ENCODE assay signal across 25 cellular contexts in the genomic region with DNA sequence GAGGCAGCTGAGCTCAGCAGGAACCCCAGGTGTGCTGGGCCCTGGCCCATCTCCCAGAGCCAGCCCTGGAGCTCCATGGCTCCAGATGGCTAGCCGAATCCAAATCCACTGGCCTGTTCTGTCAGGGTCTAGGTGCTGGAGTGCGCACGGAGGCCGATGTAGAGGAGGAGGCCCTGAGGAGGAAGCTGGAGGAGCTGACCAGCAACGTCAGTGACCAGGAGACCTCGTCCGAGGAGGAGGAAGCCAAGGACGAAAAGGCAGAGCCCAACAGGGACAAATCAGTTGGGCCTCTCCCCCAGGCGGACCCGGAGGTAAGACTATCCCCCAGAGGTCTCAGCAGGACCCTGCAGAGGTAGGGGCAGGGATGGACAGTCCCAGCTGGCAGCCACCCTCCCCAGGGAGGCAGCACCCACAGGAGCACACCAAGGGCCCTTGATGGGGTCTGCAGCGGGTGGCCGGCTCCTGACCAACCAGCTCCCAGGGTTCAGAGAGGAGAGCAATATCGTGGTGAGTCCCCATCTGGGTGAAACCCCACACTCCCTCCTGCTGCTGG. TPM values are rescaled to one million over a fixed set of nuclear protein-coding genes. Genes with fewer than 3 reads are reported as not detected.
DNase-seq lines count a peak whose midpoint lies in the region; ATAC-seq and TF ChIP-seq lines count a peak whose summit lies in the region.
"Had no signal": no experiment of that assay in that cellular context is flagged by ENCODE, and none has a peak within 500 bp of the region (broad histone marks: within the 10 kb centered on the region; RNA-seq: fewer than 3 reads in every experiment).

No MANE protein-coding gene starts in this region.

- DNase-seq in natural killer cell treated with Interleukin-12 subunit alpha and Interleukin-12 subunit beta and Interleukin-15 and Interleukin-18, amount 100 ng/mL, for 72 hours (ENCODE audit: low spot score), result peak; percentile 52
- DNase-seq in natural killer cell (no peak), neuronal stem cell (ENCODE audit: low spot score) (no peak), GM13976 (ENCODE audit: low spot score) (no peak), substantia nigra (lab: John Stamatoyannopoulos, UW) (no peak)
- no peak for DNase-seq in effector memory CD8-positive, alpha-beta T cell
- DNase-seq: ACHN; activated CD4-positive, CD25-positive, alpha-beta regulatory T cell treated with anti-CD3 and anti-CD28 coated beads, Interleukin-2, amount 50 U/mL, for 72 hours; activated T-cell treated with anti-CD3 and anti-CD28 coated beads, Interleukin-2, amount 50 U/mL, for 24 hours; C1 segment of cervical spinal cord; head of caudate nucleus; immature natural killer cell; lower lobe of right lung; NCI-H526 treated with DMSO at 0.1 percent for 48 hours; SIG-M5; stimulated activated CD4-positive, alpha-beta T cell treated with anti-CD3 and anti-CD28 coated beads, Interleukin-4, amount 100 ng/mL, for 1 hour; stimulated activated naive CD8-positive, alpha-beta T cell treated with anti-CD3 and anti-CD28 coated beads, Interleukin-15, Interleukin-2, amounts not matched to agents 100 U/mL and 50 U/mL, for 24 hours had no signal

- H3K36me3 Mint-ChIP-seq in natural killer cell treated with Interleukin-12 subunit alpha and Interleukin-12 subunit beta and Interleukin-15 and Interleukin-18, amount 100 ng/mL, for 72 hours, result no peaks in the 10 kb centered on the region
- no peaks in the 10 kb centered on the region for H3K36me3 Mint-ChIP-seq in natural killer cell
- H3K36me3 Mint-ChIP-seq in effector memory CD8-positive, alpha-beta T cell (ENCODE audit: insufficient read depth), result no peaks in the 10 kb centered on the region
- H3K36me3 Mint-ChIP-seq: immature natural killer cell had no signal

- no peaks in the 10 kb centered on the region for H3K4me1 Mint-ChIP-seq in natural killer cell treated with Interleukin-12 subunit alpha and Interleukin-12 subunit beta and Interleukin-15 and Interleukin-18, amount 100 ng/mL, for 72 hours (ENCODE audit: low read depth in 2 of 2)
- no peaks in the 10 kb centered on the region for H3K4me1 Mint-ChIP-seq in natural killer cell
- H3K4me1 Mint-ChIP-seq in effector memory CD8-positive, alpha-beta T cell (ENCODE audit: low read depth in 2 of 2), result no peaks in the 10 kb centered on the region
- H3K4me1 Mint-ChIP-seq: immature natural killer cell had no signal

- H2BK5ac ChIP-seq in neuronal stem cell (ENCODE audit: low read length), result no peak overlapping the region

- H3K27me3 ChIP-seq in neuronal stem cell (ENCODE audit: control insufficient read depth in 3 of 3, insufficient read depth in 3 of 3, low read depth in 1 of 3, low read length in 3 of 3), result peaks cover 0 to 8% (median 0%) of the 10 kb centered on the region in 3 experiments
- H3K27me3 ChIP-seq: adrenal gland, breast epithelium had no signal

- no peak overlapping the region for H3K23ac ChIP-seq in neuronal stem cell (ENCODE audit: low read depth, low read length, poor library complexity)

- H3K9me3 Mint-ChIP-seq in natural killer cell treated with Interleukin-12 subunit alpha and Interleukin-12 subunit beta and Interleukin-15 and Interleukin-18, amount 100 ng/mL, for 72 hours, result no peaks in the 10 kb centered on the region
- H3K9me3 Mint-ChIP-seq in natural killer cell, result no peaks in the 10 kb centered on the region
- H3K9me3 Mint-ChIP-seq in effector memory CD8-positive, alpha-beta T cell, result no peaks in the 10 kb centered on the region
- H3K9me3 Mint-ChIP-seq: activated T-cell treated with anti-CD3 and anti-CD28 coated beads, Interleukin-2, amount 50 U/mL, for 24 hours; immature natural killer cell; type B pancreatic cell had no signal

- no peak overlapping the region for H2BK12ac ChIP-seq in neuronal stem cell (ENCODE audit: low read length)

- no peak overlapping the region for H2BK15ac ChIP-seq in neuronal stem cell (ENCODE audit: low read length)

- in situ Hi-C loops in GM13976 (cut with MboI; ENCODE audit: low sequenced_read_pairs, unreplicated experiment), result no loop called here

- H2AK5ac ChIP-seq in neuronal stem cell (ENCODE audit: low read depth, low read length), result peak overlapping the region; percentile 30

- H3K9me3 ChIP-seq in neuronal stem cell (replicated peaks in 1 of 2; ENCODE audit: control insufficient read depth in 2 of 2, insufficient read depth in 1 of 2, low read depth in 1 of 2, low read length in 2 of 2), result no peaks in the 10 kb centered on the region
- H3K9me3 ChIP-seq: adrenal gland, breast epithelium, lower lobe of right lung had no signal

- H3K4me1 ChIP-seq in neuronal stem cell (ENCODE audit: control insufficient read depth in 2 of 2, insufficient read depth in 1 of 2, low read depth in 1 of 2, low read length in 2 of 2), result peaks cover 0 to 8% of the 10 kb centered on the region in 2 donors
- H3K4me1 ChIP-seq: breast epithelium had no signal

- no peak overlapping the region for H3K14ac ChIP-seq in neuronal stem cell (ENCODE audit: low read length)

- no peaks in the 10 kb centered on the region for H3K36me3 ChIP-seq in neuronal stem cell (replicated peaks in 1 of 2; ENCODE audit: control insufficient read depth in 2 of 2, insufficient read depth in 2 of 2, low read length in 2 of 2)
- H3K36me3 ChIP-seq: adrenal gland, breast epithelium had no signal

- H3K4ac ChIP-seq in neuronal stem cell (ENCODE audit: low read length), result no peak overlapping the region

- H4K91ac ChIP-seq in neuronal stem cell (ENCODE audit: low read depth, low read length, poor library complexity), result no peak overlapping the region

- no peak overlapping the region for H3K4me2 ChIP-seq in neuronal stem cell (ENCODE audit: insufficient read depth, low read length, poor library complexity, severe bottlenecking)
- H3K4me2 ChIP-seq: GM23338 had no signal

- H2BK120ac ChIP-seq in neuronal stem cell (ENCODE audit: low read depth, low read length), result no peak overlapping the region

- no peak overlapping the region for H3K4me3 ChIP-seq in neuronal stem cell (ENCODE audit: low read length in 2 of 2)
- H3K4me3 ChIP-seq: adrenal gland, breast epithelium, coronary artery, GM23338, lower lobe of right lung had no signal

- no peak for TF ChIP-seq CTCF in natural killer cell (IDR thresholded peaks at IDR 0.05)
- TF ChIP-seq CTCF in GM13976 (IDR thresholded peaks at IDR 0.05; ENCODE audit: borderline replicate concordance, control extremely low read depth, extremely low read depth, insufficient read depth, missing control alignments), result no peak

- no peak overlapping the region for H3K18ac ChIP-seq in neuronal stem cell (ENCODE audit: low read length)

- no peak overlapping the region for H3K4me3 Mint-ChIP-seq in natural killer cell treated with Interleukin-12 subunit alpha and Interleukin-12 subunit beta and Interleukin-15 and Interleukin-18, amount 100 ng/mL, for 72 hours
- H3K4me3 Mint-ChIP-seq in natural killer cell, result no peak overlapping the region
- no peak overlapping the region for H3K4me3 Mint-ChIP-seq in effector memory CD8-positive, alpha-beta T cell
- H3K4me3 Mint-ChIP-seq: activated T-cell treated with anti-CD3 and anti-CD28 coated beads, Interleukin-2, amount 50 U/mL, for 24 hours; GM23338; immature natural killer cell; type B pancreatic cell had no signal

- no peaks in the 10 kb centered on the region for H3K79me1 ChIP-seq in neuronal stem cell (ENCODE audit: low read depth, low read length)

- no peak overlapping the region for H3K27ac ChIP-seq in neuronal stem cell (replicated peaks; ENCODE audit: low read length)
- H3K27ac ChIP-seq in substantia nigra (ENCODE audit: low read depth, low read length, poor library complexity, severe bottlenecking), result no peak overlapping the region
- H3K27ac ChIP-seq: adrenal gland, coronary artery had no signal

- no peak overlapping the region for H3K9ac ChIP-seq in neuronal stem cell (ENCODE audit: low read depth, low read length, poor library complexity)

- ATAC-seq in natural killer cell treated with Interleukin-12 subunit alpha and Interleukin-12 subunit beta and Interleukin-15 and Interleukin-18, amount 100 ng/mL, for 72 hours, result no peak
- ATAC-seq in natural killer cell (no peak), esophagus mucosa (peak; percentile 17), HG03460 (IDR thresholded peaks at IDR 0.05; ENCODE audit: unreplicated experiment) (no peak)
- no peak for ATAC-seq in effector memory CD8-positive, alpha-beta T cell (replicated peaks)
- ATAC-seq: GM23338; stimulated activated naive CD8-positive, alpha-beta T cell treated with anti-CD3 and anti-CD28 coated beads, Interleukin-15, Interleukin-2, amounts not matched to agents 100 U/mL and 50 U/mL, for 24 hours had no signal

- H2AFZ ChIP-seq in neuronal stem cell (ENCODE audit: low read length), result no peak overlapping the region
- H2AFZ ChIP-seq: GM23338 had no signal

- peaks cover 0 to 6% of the 10 kb centered on the region in 2 donors for H3K27me3 Mint-ChIP-seq in natural killer cell treated with Interleukin-12 subunit alpha and Interleukin-12 subunit beta and Interleukin-15 and Interleukin-18, amount 100 ng/mL, for 72 hours
- peaks cover 0 to 4% of the 10 kb centered on the region in 2 donors for H3K27me3 Mint-ChIP-seq in natural killer cell (ENCODE audit: low read depth in 2 of 2)
- H3K27me3 Mint-ChIP-seq in effector memory CD8-positive, alpha-beta T cell, result peaks cover 40 to 69% of the 10 kb centered on the region in 2 donors
- H3K27me3 Mint-ChIP-seq: activated T-cell treated with anti-CD3 and anti-CD28 coated beads, Interleukin-2, amount 50 U/mL, for 24 hours; type B pancreatic cell had no signal

- no peak overlapping the region for H4K8ac ChIP-seq in neuronal stem cell (ENCODE audit: low read depth, low read length)

- no CpG with 5 or more reads among the region's 13 CpGs for WGBS in neuronal stem cell (ENCODE audit: extremely low coverage in 2 of 2, insufficient read length in 2 of 2, insufficient replicate concordance in 1 of 2), 2 donors

- intact Hi-C loops in natural killer cell (cut with micrococcal nuclease), result no loop called here

- no peak overlapping the region for H3K27ac Mint-ChIP-seq in natural killer cell treated with Interleukin-12 subunit alpha and Interleukin-12 subunit beta and Interleukin-15 and Interleukin-18, amount 100 ng/mL, for 72 hours
- H3K27ac Mint-ChIP-seq in natural killer cell, result no peak overlapping the region
- H3K27ac Mint-ChIP-seq in effector memory CD8-positive, alpha-beta T cell, result no peak overlapping the region
- H3K27ac Mint-ChIP-seq: activated T-cell treated with anti-CD3 and anti-CD28 coated beads, Interleukin-2, amount 50 U/mL, for 24 hours; GM23338; immature natural killer cell had no signal

RNA-seq across cellular contexts. Expression of a gene that starts 26.1 kb away (rescaled TPM):
- not detected for total RNA-seq in natural killer cell treated with Interleukin-12 subunit alpha and Interleukin-12 subunit beta and Interleukin-15 and Interleukin-18, amount 100 ng/mL, for 72 hours
- total RNA-seq in natural killer cell, result not detected
- total RNA-seq in esophagus mucosa, result not detected
- not detected for polyA plus RNA-seq in neuronal stem cell (2013, experiment 1 of 2)
- polyA plus RNA-seq in neuronal stem cell (2013, experiment 2 of 2), result not detected
- total RNA-seq: adrenal gland, breast epithelium, GM23338, lower lobe of right lung, M059J had no signal
- polyA plus RNA-seq: adrenal gland, GM23338, immature natural killer cell had no signal

RNA-seq across cellular contexts. Expression of a gene that starts 50.2 kb away (rescaled TPM):
- not detected for total RNA-seq in natural killer cell treated with Interleukin-12 subunit alpha and Interleukin-12 subunit beta and Interleukin-15 and Interleukin-18, amount 100 ng/mL, for 72 hours
- total RNA-seq in natural killer cell (not detected), esophagus mucosa (7.8 TPM)
- 0.15 TPM for polyA plus RNA-seq in neuronal stem cell (2013, experiment 1 of 2)
- not detected for polyA plus RNA-seq in neuronal stem cell (2013, experiment 2 of 2)
- polyA plus RNA-seq: immature natural killer cell had no signal

RNA-seq across cellular contexts. Expression of a gene that starts 53.2 kb away (rescaled TPM):
- not detected for total RNA-seq in natural killer cell treated with Interleukin-12 subunit alpha and Interleukin-12 subunit beta and Interleukin-15 and Interleukin-18, amount 100 ng/mL, for 72 hours
- total RNA-seq in natural killer cell (not detected), esophagus mucosa (5.3 TPM)
- 0.03 TPM for polyA plus RNA-seq in neuronal stem cell (2013, experiment 1 of 2)
- 0.08 TPM for polyA plus RNA-seq in neuronal stem cell (2013, experiment 2 of 2)
- polyA plus RNA-seq: immature natural killer cell had no signal
